Comparison of ENCODE assay signal across 8 cellular contexts in genomic region chr3:189630667-189631372, GRCh38. TPM values are rescaled to one million over a fixed set of nuclear protein-coding genes. Genes with fewer than 3 reads are reported as not detected.
A peak's percentile ranks its signal among the peaks of the same experiment; 100 is the strongest.
DNase-seq lines count a peak whose midpoint lies in the region; ATAC-seq and TF ChIP-seq lines count a peak whose summit lies in the region.

No MANE protein-coding gene starts in this region.

- no peaks in the 10 kb centered on the region for H3K9me3 Mint-ChIP-seq in CD8-positive, alpha-beta T cell

- no peak overlapping the region for H3K27ac Mint-ChIP-seq in CD8-positive, alpha-beta T cell

- no peaks in the 10 kb centered on the region for H3K27me3 ChIP-seq in CD8-positive, alpha-beta T cell (ENCODE audit: insufficient read depth, low read length)
- no peaks in the 10 kb centered on the region for H3K27me3 ChIP-seq in KMS-11 (ENCODE audit: insufficient read depth, low read depth)
- H3K27me3 ChIP-seq in WERI-Rb-1 (ENCODE audit: insufficient read depth, low read depth, severe bottlenecking), result no peaks in the 10 kb centered on the region

- no peak for ATAC-seq in CD8-positive, alpha-beta T cell
- peak; percentile 75 for ATAC-seq in GM21447 (IDR thresholded peaks at IDR 0.05; ENCODE audit: unreplicated experiment)
- ATAC-seq in esophagus mucosa, result no peak

- peak overlapping the region; percentile 13 for H3K4me3 Mint-ChIP-seq in CD8-positive, alpha-beta T cell

- H3K79me2 ChIP-seq in KMS-11 (ENCODE audit: insufficient read depth, low read depth), result no peaks in the 10 kb centered on the region

- no peaks in the 10 kb centered on the region for H3K36me3 ChIP-seq in CD8-positive, alpha-beta T cell (ENCODE audit: insufficient read depth, low read length)
- H3K36me3 ChIP-seq in KMS-11 (ENCODE audit: insufficient read depth) (no peaks in the 10 kb centered on the region), WERI-Rb-1 (no peaks in the 10 kb centered on the region)

- H3K27me3 Mint-ChIP-seq in CD8-positive, alpha-beta T cell (ENCODE audit: low read depth), result no peaks in the 10 kb centered on the region

- H3K9me3 ChIP-seq in CD8-positive, alpha-beta T cell (ENCODE audit: low read length), result no peaks in the 10 kb centered on the region
- no peaks in the 10 kb centered on the region for H3K9me3 ChIP-seq in WERI-Rb-1 (ENCODE audit: severe bottlenecking)

- TF ChIP-seq CTCF in CD8-positive, alpha-beta T cell (IDR thresholded peaks at IDR 0.05), result no peak
- TF ChIP-seq CTCF in KMS-11 (conservative IDR thresholded peaks at IDR 0.05; ENCODE audit: low read depth, low read length), result no peak
- no peak for TF ChIP-seq CTCF in fibroblast of villous mesenchyme (IDR thresholded peaks at IDR 0.05; ENCODE audit: insufficient read depth, low read depth, low read length)
- no peak for TF ChIP-seq CTCF in WERI-Rb-1 (IDR thresholded peaks at IDR 0.05; ENCODE audit: low read depth, low read length)

- no peak overlapping the region for H3K9ac ChIP-seq in KMS-11

- peak overlapping the region; percentile 44 for H3K4me2 ChIP-seq in KMS-11

- no peak overlapping the region for H3K27ac ChIP-seq in CD8-positive, alpha-beta T cell (ENCODE audit: low read depth, low read length)
- H3K27ac ChIP-seq in KMS-11 (no peak overlapping the region), WERI-Rb-1 (no peak overlapping the region)

- no peak for DNase-seq in CD8-positive, alpha-beta T cell
- DNase-seq in fibroblast of villous mesenchyme (ENCODE audit: low read depth) (peak; percentile 18), EL (no peak), NCI-H187 (lab: John Stamatoyannopoulos, UW) (no peak), WERI-Rb-1 (no peak)

- H3K4me3 ChIP-seq in CD8-positive, alpha-beta T cell (ENCODE audit: low read depth, low read length), result no peak overlapping the region
- H3K4me3 ChIP-seq in KMS-11 (IDR thresholded peaks at IDR 0.05; ENCODE audit: insufficient read depth, low read depth, low read length) (no peak overlapping the region), fibroblast of villous mesenchyme (ENCODE audit: low read depth, low read length) (no peak overlapping the region), WERI-Rb-1 (ENCODE audit: low read depth, low read length) (no peak overlapping the region)

- peaks cover 24% of the 10 kb centered on the region for H3K4me1 Mint-ChIP-seq in CD8-positive, alpha-beta T cell (ENCODE audit: low read depth)

- POLR2A ChIA-PET in CD8-positive, alpha-beta T cell (lab: Charles Lee), result no interaction called here

- H3K36me3 Mint-ChIP-seq in CD8-positive, alpha-beta T cell, result no peaks in the 10 kb centered on the region

- no peaks in the 10 kb centered on the region for H4K20me1 ChIP-seq in KMS-11 (ENCODE audit: insufficient read depth)

- CTCF ChIA-PET in CD8-positive, alpha-beta T cell (lab: Charles Lee), result interaction anchor here (0.7 to 1.5 kb wide), 2 partner anchors 198 to 360 kb away, joined by 3 read pairs; no protein-coding TSS in a partner anchor

- H3K4me1 ChIP-seq in CD8-positive, alpha-beta T cell (ENCODE audit: insufficient read depth, low read length), result no peaks in the 10 kb centered on the region
- peaks cover 19% of the 10 kb centered on the region for H3K4me1 ChIP-seq in KMS-11 (ENCODE audit: low read depth, poor library complexity, severe bottlenecking)

- no peak overlapping the region for H2AFZ ChIP-seq in KMS-11 (ENCODE audit: low read depth)

- intact Hi-C loops in CD8-positive, alpha-beta T cell (cut with DNase I, micrococcal nuclease), result no loop called here

RNA-seq across cellular contexts. Expression of gene TP63, which starts 0.4 kb away (rescaled TPM):
- total RNA-seq in CD8-positive, alpha-beta T cell, result not detected
- total RNA-seq in fibroblast of villous mesenchyme, result under 0.01 and 0.43 TPM in 2 replicates
- 190 TPM for total RNA-seq in esophagus mucosa

Comparison
In these comparisons a context has a peak if more than half of its experiments do, and no peak if none do; other contexts are left out.
1. RNA of gene TP63, which starts 0.4 kb away (total RNA-seq): 190 TPM in esophagus mucosa (single experiment); under 0.01 to 0.43 TPM in fibroblast of villous mesenchyme and not detected in CD8-positive, alpha-beta T cell; every median in the first group is over 100 times any median in the second.